Comparison of ENCODE assay signal across 8 cellular contexts in the genomic region with DNA sequence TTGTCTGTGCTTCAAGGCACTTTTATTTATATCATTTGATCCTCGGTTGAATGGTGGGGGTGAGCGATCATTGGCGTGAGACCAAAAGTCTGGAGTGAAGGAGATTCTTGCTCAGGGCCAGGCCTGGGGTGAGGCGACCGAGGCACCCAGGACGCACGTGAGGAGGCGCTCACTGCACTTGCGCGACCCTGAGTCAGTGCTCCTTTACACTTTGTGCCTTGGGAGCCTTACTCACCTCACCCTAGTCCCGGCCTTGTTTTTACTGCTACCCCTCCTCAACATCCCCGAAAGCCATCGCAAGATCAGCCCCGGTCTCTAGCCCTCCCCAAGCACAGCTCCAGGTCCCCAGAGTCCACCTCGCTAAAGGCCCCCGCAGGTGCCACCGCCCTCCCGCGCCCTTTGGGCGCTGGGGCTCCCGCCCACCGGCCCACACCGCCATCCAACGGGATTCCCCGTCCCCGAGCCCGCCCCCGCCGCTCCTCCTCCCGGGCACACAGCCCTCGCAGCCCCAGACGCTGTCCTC. TPM values are rescaled to one million over a fixed set of nuclear protein-coding genes. Genes with fewer than 3 reads are reported as not detected.
DNase-seq lines count a peak whose midpoint lies in the region; ATAC-seq, FAIRE-seq and TF ChIP-seq lines count a peak whose summit lies in the region.

No MANE protein-coding gene starts in this region.

- peak overlapping the region; percentile 94 to 97 for H3K4me3 Mint-ChIP-seq in CD14-positive monocyte

- peak overlapping the region; percentile 70 for H3K27ac ChIP-seq in temporal lobe (ENCODE audit: low read depth, low read length)

- intact Hi-C loops in CD14-positive monocyte (cut with micrococcal nuclease) = no loop called here

- TF ChIP-seq CTCF in CD14-positive monocyte (IDR thresholded peaks at IDR 0.05) (no peak), omental fat pad (IDR thresholded peaks at IDR 0.05) (no peak)

- ATAC-seq in HG03457 (IDR thresholded peaks at IDR 0.05; ENCODE audit: unreplicated experiment) = peak; percentile 34
- ATAC-seq in omental fat pad (ENCODE audit: low FRiP score) = peak; percentile 89

- peaks cover 15% of the 10 kb centered on the region for H3K4me1 Mint-ChIP-seq in CD14-positive monocyte

- peaks cover 0 to 5% of the 10 kb centered on the region in 2 donors for H3K36me3 Mint-ChIP-seq in CD14-positive monocyte

- peaks cover 0 to 3% (median 0%) of the 10 kb centered on the region in 7 donors for H3K9me3 Mint-ChIP-seq in CD14-positive monocyte

- peak; percentile 75 for DNase-seq in CD14-positive monocyte (ENCODE audit: low spot score)
- peak; percentile 56 for DNase-seq in GM19240 (ENCODE audit: insufficient read length, low spot score)
- peak; percentile 78 for DNase-seq in OCI-M1 (lab: John Stamatoyannopoulos, UW)
- peak; percentile 68 for DNase-seq in activated gamma-delta T cell (lab: John Stamatoyannopoulos, UW)
- peak; percentile 60 to 63 for DNase-seq in frontal cortex (ENCODE audit: low spot score in 2 of 2)
- peak; percentile 42 for DNase-seq in omental fat pad (ENCODE audit: low spot score)

- peaks cover 8 to 19% (median 15%) of the 10 kb centered on the region in 3 donors for H3K27me3 Mint-ChIP-seq in CD14-positive monocyte (ENCODE audit: low read depth in 3 of 3)

- H3K27ac Mint-ChIP-seq in CD14-positive monocyte = peak overlapping the region in 6 of 7 donors; percentile 74 to 98 (median 90)

- no peak for FAIRE-seq in frontal cortex (lab: Jason Lieb, UNC)

RNA-seq across cellular contexts. Expression of a gene that starts 0.5 kb away (rescaled TPM):
- polyA plus RNA-seq in CD14-positive monocyte = 10 to 100 TPM; 12.3 to 17.8 TPM
- 24.9 TPM for total RNA-seq in frontal cortex
- 10 to 100 TPM; 42.0 to 91.1 (median 50.9) TPM for total RNA-seq in omental fat pad
- total RNA-seq in temporal lobe = 26.6 TPM

RNA-seq across cellular contexts. Expression of a gene that starts 16.7 kb away (rescaled TPM):
- not detected for polyA plus RNA-seq in CD14-positive monocyte
- total RNA-seq in frontal cortex = 15.9 TPM
- 10 to 100 TPM; 51.3 to 90.6 (median 68.1) TPM for total RNA-seq in omental fat pad
- total RNA-seq in temporal lobe = 10.1 TPM

RNA-seq across cellular contexts. Expression of a gene that starts 28.9 kb away (rescaled TPM):
- 100 to 1,000 TPM; 104 to 125 TPM for polyA plus RNA-seq in CD14-positive monocyte
- total RNA-seq in frontal cortex (26.1 TPM), omental fat pad (10 to 100 TPM; 44.3 to 53.4 (median 48.4) TPM), temporal lobe (25.1 TPM)

RNA-seq across cellular contexts. Expression of a gene that starts 36.1 kb away (rescaled TPM):
- not detected for polyA plus RNA-seq in CD14-positive monocyte
- total RNA-seq in frontal cortex = 0.41 TPM
- total RNA-seq in omental fat pad = 1 to 10 TPM in 2 of 4 donors, under 1 TPM in 2; 0.50 to 3.9 (median 1.4) TPM
- total RNA-seq in temporal lobe = 0.74 TPM

RNA-seq across cellular contexts. Expression of a gene that starts 54.2 kb away (rescaled TPM):
- 100 to 1,000 TPM; 156 to 171 TPM for polyA plus RNA-seq in CD14-positive monocyte
- total RNA-seq in frontal cortex (98.6 TPM), omental fat pad (10 to 100 TPM; 39.9 to 82.7 (median 71.2) TPM), temporal lobe (56.1 TPM)

Comparison
In these comparisons a context has a peak if more than half of its experiments do, and no peak if none do; other contexts are left out.
1. Peak in every context shown above with its lines: DNase-seq, ATAC-seq and H3K27ac ChIP-seq.